In genomic region chr12:52049688-52050087, GRCh38 we compare ENCODE assay signal across 1 cellular context.
TF ChIP-seq lines count a peak whose summit lies in the region.

No MANE protein-coding gene starts in this region.

TF ChIP-seq in HCT116, 20 proteins besides CTCF, POLR2A, EP300 and RAD21 (continued from another document):
- TF ChIP-seq ZBTB33 (IDR thresholded peaks at IDR 0.05; ENCODE audit: extremely low read depth, insufficient replicate concordance, low read length) (no peak), REST (IDR thresholded peaks at IDR 0.05; ENCODE audit: low read depth) (no peak), SP1 (IDR thresholded peaks at IDR 0.05; ENCODE audit: low read depth) (no peak), JUND (IDR thresholded peaks at IDR 0.05) (no peak), TCF7L2 (IDR thresholded peaks at IDR 0.05; ENCODE audit: borderline replicate concordance, extremely low read depth, insufficient read depth, insufficient read length) (no peak), EGR1 (IDR thresholded peaks at IDR 0.05; ENCODE audit: low read depth) (no peak), SIN3A (IDR thresholded peaks at IDR 0.05; ENCODE audit: low read depth) (no peak), SRF (IDR thresholded peaks at IDR 0.05; ENCODE audit: low read depth) (no peak), MAX (IDR thresholded peaks at IDR 0.05) (no peak)
TF ChIP-seq in HCT116: peak in this region for 0.
